Comparison of ENCODE assay signal across 12 cellular contexts in the genomic region with DNA sequence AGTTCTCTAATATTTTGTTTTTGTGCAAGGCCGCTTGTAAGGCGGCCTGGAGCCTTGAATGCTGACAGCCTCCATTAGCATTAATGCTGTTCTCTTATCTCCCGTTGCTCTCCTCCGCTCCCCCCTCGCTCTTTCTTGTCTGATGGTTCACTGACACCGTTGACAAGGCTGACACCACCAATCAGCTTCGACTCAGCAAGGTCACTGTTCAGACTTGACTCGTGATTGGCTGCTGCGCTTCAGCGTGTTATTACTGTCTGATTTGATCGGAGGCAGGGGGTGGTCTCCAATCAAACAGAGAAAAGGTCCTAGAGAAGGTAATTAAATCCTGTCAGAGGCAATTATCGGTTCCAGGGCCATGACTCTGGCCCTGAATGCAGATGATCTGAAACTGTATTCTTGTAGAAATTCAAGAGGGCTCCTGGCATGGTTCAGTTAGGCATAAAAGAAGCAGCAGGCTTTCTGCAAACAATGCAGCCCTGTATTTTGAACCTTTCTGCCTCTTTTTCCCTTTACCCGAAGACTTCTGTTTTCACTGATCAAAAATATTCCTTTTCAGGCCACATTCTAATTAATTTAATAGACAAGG. TPM values are rescaled to one million over a fixed set of nuclear protein-coding genes. Genes with fewer than 3 reads are reported as not detected.
DNase-seq lines count a peak whose midpoint lies in the region; ATAC-seq and TF ChIP-seq lines count a peak whose summit lies in the region.
"Had no signal": no experiment of that assay in that cellular context is flagged by ENCODE, and none has a peak within 500 bp of the region (broad histone marks: within the 10 kb centered on the region; RNA-seq: fewer than 3 reads in every experiment).

No MANE protein-coding gene starts in this region.

- DNase-seq in NCI-H1436 (lab: John Stamatoyannopoulos, UW): peak; percentile 2
- peak; percentile 12 for DNase-seq in astrocyte of the spinal cord (ENCODE audit: low read depth, low spot score)
- peak; percentile 80 for DNase-seq in iPS-NIHi11 (ENCODE audit: low spot score)
- no peak for DNase-seq in immature natural killer cell
- DNase-seq: activated CD4-positive, CD25-positive, alpha-beta regulatory T cell treated with anti-CD3 and anti-CD28 coated beads, Interleukin-2, amount 50 U/mL, for 72 hours; activated naive CD8-positive, alpha-beta T cell treated with anti-CD3 and anti-CD28 coated beads, Interleukin-2, amount 50 U/mL, for 24 hours; KG1; OCI-M1 had no signal

- no peak for TF ChIP-seq CTCF in astrocyte of the spinal cord (IDR thresholded peaks at IDR 0.05; ENCODE audit: low read depth, low read length)

- in situ Hi-C loops in astrocyte of the spinal cord (cut with HindIII; ENCODE audit: low sequenced_read_pairs): no loop called here

- no peak overlapping the region for H3K4me3 Mint-ChIP-seq in immature natural killer cell
- H3K4me3 Mint-ChIP-seq: activated naive CD8-positive, alpha-beta T cell treated with anti-CD3 and anti-CD28 coated beads, Interleukin-2, amount 50 U/mL, for 24 hours had no signal

- H3K4me1 ChIP-seq in skeletal muscle tissue (ENCODE audit: control insufficient read depth in 3 of 3, insufficient read depth in 3 of 3, low read length in 3 of 3): no peaks in the 10 kb centered on the region

- no peaks in the 10 kb centered on the region for H3K36me3 ChIP-seq in skeletal muscle tissue (ENCODE audit: control insufficient read depth in 3 of 3, insufficient read depth in 3 of 3, low read length in 3 of 3)
- H3K36me3 ChIP-seq: neutrophil had no signal

- no peaks in the 10 kb centered on the region for H3K27me3 ChIP-seq in skeletal muscle tissue (ENCODE audit: control insufficient read depth in 3 of 3, insufficient read depth in 3 of 3, low read length in 3 of 3)
- H3K27me3 ChIP-seq: neutrophil had no signal

- H3K4me3 ChIP-seq in astrocyte of the spinal cord (ENCODE audit: low read depth, low read length) (peak overlapping the region; percentile 10), skeletal muscle tissue (ENCODE audit: low read length in 3 of 3) (peak overlapping the region in 2 of 3 donors; percentile 41 to 57)

- H3K27ac ChIP-seq in skeletal muscle tissue (ENCODE audit: low read depth, low read length): no peak overlapping the region
- H3K27ac ChIP-seq: neutrophil had no signal

- peaks cover 0 to 2% (median 1%) of the 10 kb centered on the region in 3 donors for H3K27me3 Mint-ChIP-seq in immature natural killer cell (ENCODE audit: low read depth in 3 of 3)

- peaks cover 0 to 11% (median 2%) of the 10 kb centered on the region in 6 donors for H3K9me3 Mint-ChIP-seq in immature natural killer cell

- H3K27ac Mint-ChIP-seq in immature natural killer cell: no peak overlapping the region
- H3K27ac Mint-ChIP-seq: activated naive CD8-positive, alpha-beta T cell treated with anti-CD3 and anti-CD28 coated beads, Interleukin-2, amount 50 U/mL, for 24 hours had no signal

- ATAC-seq in GM21423 (IDR thresholded peaks at IDR 0.05; ENCODE audit: unreplicated experiment): no peak
- no peak for ATAC-seq in GM21619 (IDR thresholded peaks at IDR 0.05; ENCODE audit: unreplicated experiment)
- ATAC-seq: activated naive CD8-positive, alpha-beta T cell treated with anti-CD3 and anti-CD28 coated beads, Interleukin-2, amount 50 U/mL, for 24 hours had no signal

- H3K36me3 Mint-ChIP-seq in immature natural killer cell: no peaks in the 10 kb centered on the region

- H3K4me1 Mint-ChIP-seq in immature natural killer cell: no peaks in the 10 kb centered on the region
- H3K4me1 Mint-ChIP-seq: activated naive CD8-positive, alpha-beta T cell treated with anti-CD3 and anti-CD28 coated beads, Interleukin-2, amount 50 U/mL, for 24 hours had no signal

- H3K9me3 ChIP-seq in skeletal muscle tissue (ENCODE audit: control insufficient read depth in 3 of 3, low read length in 3 of 3): no peaks in the 10 kb centered on the region
- H3K9me3 ChIP-seq: neutrophil had no signal

- peak overlapping the region in 2 of 3 donors; percentile 46 to 67 for H3K9ac ChIP-seq in skeletal muscle tissue (ENCODE audit: low read depth in 1 of 3, low read length in 3 of 3)

RNA-seq across cellular contexts. Expression of a gene that starts 49.3 kb away (rescaled TPM):
- total RNA-seq in skeletal muscle tissue: 15.7 TPM
- 1 to 10 TPM; 1.7 to 2.0 (median 1.8) TPM for polyA plus RNA-seq in immature natural killer cell

Comparison
In these comparisons a context has a peak if more than half of its experiments do, and no peak if none do; other contexts are left out.
1. DNase-seq: peak in NCI-H1436 (single experiment), astrocyte of the spinal cord (single experiment) and iPS-NIHi11 (single experiment); none in immature natural killer cell (0 of 3).